24 cellular contexts compared by ENCODE assay signal in the genomic region with DNA sequence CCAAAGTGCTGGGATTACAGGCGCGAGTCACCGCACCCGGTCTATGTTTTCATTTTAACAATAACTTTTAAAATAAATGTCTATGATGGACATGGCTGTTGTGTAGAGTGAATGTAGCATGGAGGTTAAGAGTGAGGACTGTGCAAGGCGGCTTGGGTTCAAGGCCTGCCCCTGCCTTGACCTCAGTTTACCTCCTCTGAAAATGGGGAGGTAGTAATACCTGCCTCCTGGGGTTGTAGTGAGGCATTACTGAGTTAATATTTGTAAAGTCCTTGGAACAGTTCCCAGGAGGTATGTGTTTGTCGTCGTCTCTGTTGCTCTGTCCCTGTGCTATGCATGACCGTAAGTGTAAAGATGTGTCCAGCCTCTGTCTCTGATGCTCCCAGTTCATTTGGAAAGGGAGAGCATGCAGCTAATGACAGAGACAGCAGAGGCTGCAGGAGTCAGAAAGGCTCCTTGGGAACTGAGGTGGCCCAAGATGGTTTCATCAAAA. TPM values are rescaled to one million over a fixed set of nuclear protein-coding genes. Genes with fewer than 3 reads are reported as not detected.
DNase-seq lines count a peak whose midpoint lies in the region; ATAC-seq, FAIRE-seq and TF ChIP-seq lines count a peak whose summit lies in the region.
"Had no signal": no experiment of that assay in that cellular context is flagged by ENCODE, and none has a peak within 500 bp of the region (broad histone marks: within the 10 kb centered on the region; RNA-seq: fewer than 3 reads in every experiment).

No MANE protein-coding gene starts in this region.

- no peaks in the 10 kb centered on the region for H3K9me2 ChIP-seq in GM23338 (ENCODE audit: insufficient read depth)

- no peak for TF ChIP-seq POLR2A in K562 (conservative IDR thresholded peaks at IDR 0.05)

- intact Hi-C loops in K562 (cut with micrococcal nuclease) = no loop called here

- 83% methylated on average over 8 of the region's 8 CpGs for WGBS in K562 (ENCODE audit: insufficient coverage, low coverage, missing lambda C conversion rate)

- peak overlapping the region; percentile 22; the same call in 1 of the 2 replicates for H3K27ac ChIP-seq in GM23338 (ENCODE audit: low read depth)
- H3K27ac ChIP-seq in K562 (ENCODE audit: extremely low read depth, low read depth, low read length) = no peak overlapping the region
- H3K27ac ChIP-seq in neural progenitor cell = no peak overlapping the region
- H3K27ac ChIP-seq: lower lobe of right lung, transverse colon, WERI-Rb-1 had no signal

- TF ChIP-seq CTCF in GM23338 (conservative IDR thresholded peaks at IDR 0.05; ENCODE audit: low read depth in 2 of 2) (no peak), K562 (IDR thresholded peaks at IDR 0.05 in 2 of 3, conservative IDR thresholded peaks at IDR 0.05 in 1 of 3; ENCODE audit: insufficient read depth in 2 of 3, low read depth in 1 of 3, low read length in 3 of 3) (no peak), neural progenitor cell (IDR thresholded peaks at IDR 0.05) (no peak)

- H3K4me1 Mint-ChIP-seq in T-helper 1 cell treated with Interleukin-12 subunit alpha and Interleukin-12 subunit beta and Interleukin-4 antibody, amounts not matched to agents 30 μg/mL and 1 μg/mL, for 36 hours (ENCODE audit: low read depth) = peaks cover 11% of the 10 kb centered on the region
- H3K4me1 Mint-ChIP-seq in GM23338 (peaks cover 30% of the 10 kb centered on the region), neural progenitor cell (peaks cover 26% of the 10 kb centered on the region)

- peaks cover 28% of the 10 kb centered on the region for H3K4me1 ChIP-seq in GM23338 (ENCODE audit: insufficient read depth)
- peaks cover 0 to 5% of the 10 kb centered on the region in 2 experiments; a peak in 1 of 5 replicates for H3K4me1 ChIP-seq in K562 (replicated peaks in 1 of 2; ENCODE audit: control insufficient read depth in 2 of 2, insufficient read depth in 2 of 2, low read length in 2 of 2)
- peaks cover 16% of the 10 kb centered on the region for H3K4me1 ChIP-seq in neural progenitor cell

- BruUV-seq in K562 (replicated peaks; lab: Mats Ljungman, UMichigan) = no TSS peak

- H3K4me3 ChIP-seq in GM23338 = no peak overlapping the region
- H3K4me3 ChIP-seq in K562 = no peak overlapping the region
- H3K4me3 ChIP-seq in neural progenitor cell = no peak overlapping the region
- H3K4me3 ChIP-seq: coronary artery, lower lobe of right lung, mucosa of descending colon, transverse colon had no signal

- H3K27me3 Mint-ChIP-seq in T-helper 1 cell treated with Interleukin-12 subunit alpha and Interleukin-12 subunit beta and Interleukin-4 antibody, amounts not matched to agents 30 μg/mL and 1 μg/mL, for 36 hours (ENCODE audit: low read depth) = no peaks in the 10 kb centered on the region
- peaks cover 4% of the 10 kb centered on the region for H3K27me3 Mint-ChIP-seq in GM23338 (ENCODE audit: insufficient read depth, low read depth, poor library complexity)
- no peaks in the 10 kb centered on the region for H3K27me3 Mint-ChIP-seq in neural progenitor cell (ENCODE audit: insufficient read depth, low read depth)
- H3K27me3 Mint-ChIP-seq: CD8-positive, alpha-beta memory T cell had no signal

- H3K9ac ChIP-seq in K562 (ENCODE audit: insufficient read depth in 1 of 2, low read depth in 2 of 2, low read length in 2 of 2) (no peak overlapping the region), neural progenitor cell (no peak overlapping the region)

- no peak for TF ChIP-seq RAD21 in K562 (CRISPR knock-in tag; conservative IDR thresholded peaks at IDR 0.05 in 1 of 2, IDR thresholded peaks at IDR 0.05 in 1 of 2)

- in situ Hi-C loops in K562 (cut with MboI) = no loop called here

- POLR2A ChIA-PET in K562 (lab: Yijun Ruan, JAX) = no interaction called here

- CTCF ChIA-PET in K562 (lab: Yijun Ruan, JAX; ENCODE audit: low intra/inter-chr PET ratio) = no interaction called here

- H3K36me3 ChIP-seq in GM23338 (ENCODE audit: insufficient read depth) (no peaks in the 10 kb centered on the region), K562 (ENCODE audit: control insufficient read depth, insufficient read depth, low read length) (no peaks in the 10 kb centered on the region; the same call in 2 of the 3 replicates), neural progenitor cell (no peaks in the 10 kb centered on the region)
- H3K36me3 ChIP-seq: transverse colon, WERI-Rb-1 had no signal

- peaks cover 3% of the 10 kb centered on the region for H3K36me3 Mint-ChIP-seq in T-helper 1 cell treated with Interleukin-12 subunit alpha and Interleukin-12 subunit beta and Interleukin-4 antibody, amounts not matched to agents 30 μg/mL and 1 μg/mL, for 36 hours (ENCODE audit: low read depth)
- no peaks in the 10 kb centered on the region; the same call in 2 of the 3 replicates for H3K36me3 Mint-ChIP-seq in GM23338 (ENCODE audit: low read depth)
- H3K36me3 Mint-ChIP-seq in neural progenitor cell = peaks cover 3% of the 10 kb centered on the region

- H3K79me2 ChIP-seq in GM23338 (replicated peaks; ENCODE audit: insufficient read depth) (peaks cover 75% of the 10 kb centered on the region), K562 (ENCODE audit: control insufficient read depth, insufficient read depth, low read length) (peaks cover 11% of the 10 kb centered on the region; the same call in 2 of the 3 replicates), neural progenitor cell (ENCODE audit: low read depth) (peaks cover 86% of the 10 kb centered on the region)

- peak overlapping the region; percentile 21 for H3K27ac Mint-ChIP-seq in T-helper 1 cell treated with Interleukin-12 subunit alpha and Interleukin-12 subunit beta and Interleukin-4 antibody, amounts not matched to agents 30 μg/mL and 1 μg/mL, for 36 hours
- no peak overlapping the region for H3K27ac Mint-ChIP-seq in GM23338
- peak overlapping the region; percentile 3 for H3K27ac Mint-ChIP-seq in neural progenitor cell

- H3K4me2 ChIP-seq in GM23338 (no peak overlapping the region), K562 (ENCODE audit: insufficient read depth, low read length) (no peak overlapping the region), neural progenitor cell (no peak overlapping the region)

- H3F3A ChIP-seq in GM23338 (replicated peaks; ENCODE audit: low read depth) (peaks cover 2% of the 10 kb centered on the region; the same call in 1 of the 2 replicates), neural progenitor cell (ENCODE audit: low read depth) (peaks cover 9% of the 10 kb centered on the region)

- ATAC-seq in GM23338 (no peak), K562 (no peak), GM21825 (IDR thresholded peaks at IDR 0.05; ENCODE audit: unreplicated experiment) (no peak), GM18511 (IDR thresholded peaks at IDR 0.05; ENCODE audit: unreplicated experiment) (no peak)
- ATAC-seq: lower lobe of right lung, sciatic nerve had no signal

- peaks cover 3% of the 10 kb centered on the region for H3K9me1 ChIP-seq in K562 (ENCODE audit: control insufficient read depth, insufficient read depth, low read length)

- TF ChIP-seq EP300 in K562 (IDR thresholded peaks at IDR 0.05; ENCODE audit: low read length) = no peak

- no peaks in the 10 kb centered on the region for H3K9me3 Mint-ChIP-seq in T-helper 1 cell treated with Interleukin-12 subunit alpha and Interleukin-12 subunit beta and Interleukin-4 antibody, amounts not matched to agents 30 μg/mL and 1 μg/mL, for 36 hours
- H3K9me3 Mint-ChIP-seq in GM23338 (no peaks in the 10 kb centered on the region), neural progenitor cell (no peaks in the 10 kb centered on the region)
- H3K9me3 Mint-ChIP-seq: CD8-positive, alpha-beta memory T cell; neural crest cell had no signal

- H3K9me3 ChIP-seq in K562 (replicated peaks; ENCODE audit: control insufficient read depth, insufficient read depth, low read depth, low read length) (no peaks in the 10 kb centered on the region), neural progenitor cell (ENCODE audit: low read depth) (no peaks in the 10 kb centered on the region)
- H3K9me3 ChIP-seq: lower lobe of right lung, mucosa of descending colon, transverse colon had no signal

- FAIRE-seq in K562 (lab: Jason Lieb, UNC) = peak; percentile 23
- FAIRE-seq: bronchial epithelial cell, islet of Langerhans had no signal

- DNase-seq in T-helper 1 cell (no peak), GM23338 (ENCODE audit: low spot score) (no peak), K562 (ENCODE audit: extremely low read depth in 1 of 4, low spot score in 3 of 4) (no peak), neural progenitor cell (ENCODE audit: low spot score) (no peak), dermis blood vessel endothelial cell (no peak)
- DNase-seq: 8988T; CD8-positive, alpha-beta memory T cell; GDM1; lower lobe of right lung; mucosa of descending colon; NCI-H1092; NCI-H187 treated with DMSO at 0.1 percent for 48 hours; NCI-H524 treated with DMSO at 0.1 percent for 48 hours; posterior cingulate gyrus; transverse colon; WERI-Rb-1 had no signal

- no peak overlapping the region for H3K4me3 Mint-ChIP-seq in T-helper 1 cell treated with Interleukin-12 subunit alpha and Interleukin-12 subunit beta and Interleukin-4 antibody, amounts not matched to agents 30 μg/mL and 1 μg/mL, for 36 hours
- H3K4me3 Mint-ChIP-seq in GM23338 (no peak overlapping the region), neural progenitor cell (no peak overlapping the region)
- H3K4me3 Mint-ChIP-seq: CD8-positive, alpha-beta memory T cell; neural crest cell had no signal

- H3K27me3 ChIP-seq in GM23338 (ENCODE audit: insufficient read depth) (no peaks in the 10 kb centered on the region), K562 (ENCODE audit: control insufficient read depth in 2 of 2, insufficient read depth in 2 of 2, low read length in 2 of 2) (no peaks in the 10 kb centered on the region), neural progenitor cell (no peaks in the 10 kb centered on the region)
- H3K27me3 ChIP-seq: transverse colon had no signal

- no peak overlapping the region for H2AFZ ChIP-seq in GM23338
- no peak overlapping the region for H2AFZ ChIP-seq in K562 (ENCODE audit: low read depth, low read length)
- H2AFZ ChIP-seq in neural progenitor cell (replicated peaks) = no peak overlapping the region

- H4K20me1 ChIP-seq in GM23338 (replicated peaks; ENCODE audit: insufficient read depth) (peaks cover 26% of the 10 kb centered on the region; the same call in 1 of the 2 replicates), K562 (replicated peaks; ENCODE audit: control insufficient read depth, insufficient read depth, low read length) (peaks cover 21% of the 10 kb centered on the region), neural progenitor cell (ENCODE audit: low read depth) (peaks cover 63% of the 10 kb centered on the region)

RNA-seq across cellular contexts. Expression of a gene that starts 9.4 kb away (rescaled TPM):
- total RNA-seq in GM23338 (2014; rRNA removed; shearing (Covaris generic)) = 16.0 and 19.4 TPM in 2 replicates
- polyA plus RNA-seq in GM23338 (2016; fragmentation: Nextera tagmentation; extraction: Ambion mirVana) = 20.0 and 23.5 TPM in 2 replicates
- total RNA-seq in K562 (2011; cell fraction: chromatin; rRNA removed; ENCODE audit: low replicate concordance) = 22.1 and 52.0 TPM in 2 replicates
- total RNA-seq in K562 (2011; cell fraction: nucleolus; rRNA removed) = 15.7 and 16.2 TPM in 2 replicates
- 17.7 and 19.2 TPM in 2 replicates for total RNA-seq in K562 (2011; cell fraction: nucleoplasm; rRNA removed)
- 7.4 and 8.0 TPM in 2 replicates for total RNA-seq in K562 (2014; rRNA removed)
- total RNA-seq in K562 (2014; rRNA removed; fragmentation: Illumina TruSeq; extraction: Trizol) = 8.2 and 9.3 TPM in 2 replicates
- 5.4 and 6.0 TPM in 2 replicates for total RNA-seq in K562 (2015; rRNA removed; fragmentation: Illumina TruSeq; extraction: Trizol)
- total RNA-seq in K562 (2021) = 11.2 and 12.8 TPM in 2 replicates
- 10.0 and 10.9 TPM in 2 replicates for polyA plus RNA-seq in K562 (2011; rRNA removed)
- 12.0 and 12.4 TPM in 2 replicates for polyA plus RNA-seq in K562 (2011; cell fraction: cytosol; rRNA removed)
- polyA plus RNA-seq in K562 (2011; cell fraction: nucleus; rRNA removed) = 10.6 and 15.7 TPM in 2 replicates
- polyA plus RNA-seq in K562 (2012) = 8.0 and 12.3 TPM in 2 replicates
- 7.5 and 8.4 TPM in 2 replicates for polyA plus RNA-seq in K562 (2014; fragmentation: Illumina TruSeq; extraction: Trizol)
- polyA plus RNA-seq in K562 (2014; fragmentation: Nextera tagmentation; extraction: Ambion mirVana) = 1 to 10 TPM; 1.6 to 4.1 TPM
- 7.5 and 7.7 TPM in 2 replicates for polyA plus RNA-seq in K562 (2014; rRNA removed)
- polyA minus RNA-seq in K562 (2011; rRNA and poly(A)+ RNA removed) = 10.5 and 11.8 TPM in 2 replicates
- 7.3 and 8.7 TPM in 2 replicates for polyA minus RNA-seq in K562 (2011; cell fraction: cytosol; rRNA and poly(A)+ RNA removed)
- polyA minus RNA-seq in K562 (2011; cell fraction: nucleus; rRNA and poly(A)+ RNA removed) = 8.9 and 11.8 TPM in 2 replicates
- 27.7 and 69.8 TPM in 2 replicates for total RNA-seq in neural progenitor cell (ENCODE audit: low replicate concordance)
- 62.1 and 68.6 TPM in 2 replicates for total RNA-seq in dermis blood vessel endothelial cell
